In genomic region chr12:6825398-6826124, GRCh38 we compare ENCODE assay signal across 1 cellular context.
A peak's percentile ranks its signal among the peaks of the same experiment; 100 is the strongest.
TF ChIP-seq lines count a peak whose summit lies in the region.

No MANE protein-coding gene starts in this region.

TF ChIP-seq in HepG2, 621 proteins besides CTCF, POLR2A, EP300 and RAD21 (continues in another document):
- TF ChIP-seq MYC (CRISPR knock-in tag; IDR thresholded peaks at IDR 0.05; ENCODE audit: borderline replicate concordance): no peak
- TF ChIP-seq HNF1A (IDR thresholded peaks at IDR 0.05; ENCODE audit: low read depth): no peak
- TF ChIP-seq HNF1A (CRISPR knock-in tag; IDR thresholded peaks at IDR 0.05; ENCODE audit: borderline replicate concordance): no peak
- TF ChIP-seq MTERF4 (CRISPR knock-in tag; IDR thresholded peaks at IDR 0.05): 0 out of 2 replicates have a peak, but pooled peaks have one; percentile 36
- no peak for TF ChIP-seq SNAPC4 (CRISPR knock-in tag; IDR thresholded peaks at IDR 0.05)
- TF ChIP-seq SAP130 (CRISPR knock-in tag; IDR thresholded peaks at IDR 0.05; ENCODE audit: low read depth): peak; percentile 44; the same call in 1 of the 2 replicates
- TF ChIP-seq MBNL3 (CRISPR knock-in tag; conservative IDR thresholded peaks at IDR 0.05): no peak
- no peak for TF ChIP-seq MIER2 (CRISPR knock-in tag; IDR thresholded peaks at IDR 0.05)
- peak; percentile 37; the same call in 1 of the 2 replicates for TF ChIP-seq KDM5B (CRISPR knock-in tag; IDR thresholded peaks at IDR 0.05; ENCODE audit: borderline replicate concordance)
- no peak for TF ChIP-seq SRSF1 (optimal IDR thresholded peaks at IDR 0.05; ENCODE audit: low read depth, low read length)
- TF ChIP-seq AKAP8 (CRISPR knock-in tag; IDR thresholded peaks at IDR 0.05): peak; percentile 89
- TF ChIP-seq SMARCC2 (IDR thresholded peaks at IDR 0.05): no peak
- no peak for TF ChIP-seq ZNF841 (CRISPR knock-in tag; IDR thresholded peaks at IDR 0.05; ENCODE audit: borderline replicate concordance)
- TF ChIP-seq HNF4G (IDR thresholded peaks at IDR 0.05; ENCODE audit: borderline replicate concordance, low read depth, low read length): no peak
- TF ChIP-seq HNF4G (CRISPR knock-in tag; IDR thresholded peaks at IDR 0.05; ENCODE audit: borderline replicate concordance, low read depth): no peak
- no peak for TF ChIP-seq HBP1 (CRISPR knock-in tag; IDR thresholded peaks at IDR 0.05; ENCODE audit: low read depth)
- peak; percentile 28; the same call in 1 of the 2 replicates for TF ChIP-seq ZNF768 (CRISPR knock-in tag; IDR thresholded peaks at IDR 0.05)
- no peak for TF ChIP-seq ZNF550 (CRISPR knock-in tag; IDR thresholded peaks at IDR 0.05; ENCODE audit: borderline replicate concordance)
- TF ChIP-seq IRF9 (CRISPR knock-in tag; IDR thresholded peaks at IDR 0.05; ENCODE audit: borderline replicate concordance): peak; percentile 30; the same call in 1 of the 2 replicates
- TF ChIP-seq ARNTL (CRISPR knock-in tag; IDR thresholded peaks at IDR 0.05): no peak
- TF ChIP-seq HOXA7 (CRISPR knock-in tag; IDR thresholded peaks at IDR 0.05): no peak
- TF ChIP-seq SMC3 (IDR thresholded peaks at IDR 0.05; ENCODE audit: low read length): peak; percentile 63
- no peak for TF ChIP-seq NPAS2 (CRISPR knock-in tag; IDR thresholded peaks at IDR 0.05; ENCODE audit: borderline replicate concordance)
- TF ChIP-seq ZNF572 (CRISPR knock-in tag; IDR thresholded peaks at IDR 0.05): no peak
- peak; percentile 67; the same call in 1 of the 2 replicates for TF ChIP-seq TARDBP (CRISPR knock-in tag; IDR thresholded peaks at IDR 0.05)
- TF ChIP-seq MBD4 (IDR thresholded peaks at IDR 0.05; ENCODE audit: borderline replicate concordance, low read length): no peak
- peak; percentile 69 for TF ChIP-seq TAF15 (IDR thresholded peaks at IDR 0.05; ENCODE audit: low read depth, low read length, poor library complexity, severe bottlenecking)
- TF ChIP-seq ZFP41 (CRISPR knock-in tag; IDR thresholded peaks at IDR 0.05; ENCODE audit: borderline replicate concordance): no peak
- no peak for TF ChIP-seq STAT5B (CRISPR knock-in tag; IDR thresholded peaks at IDR 0.05)
- TF ChIP-seq WIZ (CRISPR knock-in tag; IDR thresholded peaks at IDR 0.05): no peak
- TF ChIP-seq POLR2AphosphoS5 (IDR thresholded peaks at IDR 0.05; ENCODE audit: low read depth, low read length): peak; percentile 29; the same call in 1 of the 2 replicates
- peak; percentile 19; the same call in 1 of the 2 replicates for TF ChIP-seq MEIS2 (CRISPR knock-in tag; IDR thresholded peaks at IDR 0.05)
- no peak for TF ChIP-seq ZBTB3 (CRISPR knock-in tag; IDR thresholded peaks at IDR 0.05; ENCODE audit: borderline replicate concordance, low read depth)
- no peak for TF ChIP-seq CHD4 (IDR thresholded peaks at IDR 0.05; ENCODE audit: borderline replicate concordance, low read length)
- TF ChIP-seq ZNF678 (CRISPR knock-in tag; IDR thresholded peaks at IDR 0.05): no peak
- no peak for TF ChIP-seq TOPORS (CRISPR knock-in tag; IDR thresholded peaks at IDR 0.05)
- no peak for TF ChIP-seq ZNF101 (CRISPR knock-in tag; IDR thresholded peaks at IDR 0.05; ENCODE audit: borderline replicate concordance, low read depth)
- TF ChIP-seq IKZF4 (CRISPR knock-in tag; IDR thresholded peaks at IDR 0.05; ENCODE audit: borderline replicate concordance, low read depth, not compliant biosample characterization): no peak
- TF ChIP-seq MED8 (CRISPR knock-in tag; IDR thresholded peaks at IDR 0.05; ENCODE audit: insufficient replicate concordance): no peak
- TF ChIP-seq ZNF326 (CRISPR knock-in tag; IDR thresholded peaks at IDR 0.05; ENCODE audit: borderline replicate concordance): peak; percentile 71
- no peak for TF ChIP-seq EZH2 (conservative IDR thresholded peaks at IDR 0.05; ENCODE audit: low read depth, low read length)
- TF ChIP-seq CSRNP1 (CRISPR knock-in tag; IDR thresholded peaks at IDR 0.05): no peak; the same call in 1 of the 2 replicates
- TF ChIP-seq U2AF2 (IDR thresholded peaks at IDR 0.05; ENCODE audit: low read depth, low read length): no peak
- TF ChIP-seq SSRP1 (CRISPR knock-in tag; IDR thresholded peaks at IDR 0.05): no peak; the same call in 1 of the 2 replicates
- TF ChIP-seq SP4 (CRISPR knock-in tag; IDR thresholded peaks at IDR 0.05): peak; percentile 56; the same call in 1 of the 2 replicates
- no peak for TF ChIP-seq ARID5B (CRISPR knock-in tag; IDR thresholded peaks at IDR 0.05)
- TF ChIP-seq HNRNPLL (IDR thresholded peaks at IDR 0.05; ENCODE audit: low read depth, low read length, poor library complexity, severe bottlenecking): peak; percentile 66
- no peak for TF ChIP-seq LBX2 (CRISPR knock-in tag; IDR thresholded peaks at IDR 0.05; ENCODE audit: borderline replicate concordance)
- no peak for TF ChIP-seq RARG (CRISPR knock-in tag; IDR thresholded peaks at IDR 0.05; ENCODE audit: low read depth)
